In genomic region chr1:154157520-154158306, GRCh38 we compare ENCODE assay signal across 9 cellular contexts. TPM values are rescaled to one million over a fixed set of nuclear protein-coding genes. Genes with fewer than 3 reads are reported as not detected.
A peak's percentile ranks its signal among the peaks of the same experiment; 100 is the strongest.
DNase-seq lines count a peak whose midpoint lies in the region; ATAC-seq and TF ChIP-seq lines count a peak whose summit lies in the region.
"Had no signal": no experiment of that assay in that cellular context is flagged by ENCODE, and none has a peak within 500 bp of the region (broad histone marks: within the 10 kb centered on the region; RNA-seq: fewer than 3 reads in every experiment).

No MANE protein-coding gene starts in this region.

- no peaks in the 10 kb centered on the region for H3K27me3 Mint-ChIP-seq in activated T-helper 1 cell treated with anti-CD3 and anti-CD28 coated beads, Interleukin-12 subunit alpha, Interleukin-12 subunit beta, Interleukin-2, Interleukin-4 antibody, amounts not matched to agents 30 ng/mL and 10 ng/mL and 1 ng/mL, durations not matched to agents 14 hours and 24 hours and 36 hours (ENCODE audit: insufficient read depth)

- H3K27ac ChIP-seq in right lobe of liver = no peak overlapping the region
- H3K27ac ChIP-seq in WERI-Rb-1 = no peak overlapping the region

- H3K9me3 ChIP-seq in NT2/D1 (ENCODE audit: insufficient read depth, low read length) = peaks cover 22% of the 10 kb centered on the region
- no peaks in the 10 kb centered on the region for H3K9me3 ChIP-seq in right lobe of liver
- no peaks in the 10 kb centered on the region for H3K9me3 ChIP-seq in WERI-Rb-1 (ENCODE audit: severe bottlenecking)

- no peak for TF ChIP-seq POLR2A in right lobe of liver (IDR thresholded peaks at IDR 0.05)

- TF ChIP-seq CTCF in right lobe of liver (IDR thresholded peaks at IDR 0.05) = no peak
- TF ChIP-seq CTCF in WERI-Rb-1 (IDR thresholded peaks at IDR 0.05; ENCODE audit: low read depth, low read length) = no peak

- H3K4me3 ChIP-seq in NT2/D1 (ENCODE audit: insufficient read length, low read depth) (no peak overlapping the region), right lobe of liver (no peak overlapping the region), WERI-Rb-1 (ENCODE audit: low read depth, low read length) (no peak overlapping the region)

- peaks cover 5% of the 10 kb centered on the region for H3K9me3 Mint-ChIP-seq in activated T-helper 1 cell treated with anti-CD3 and anti-CD28 coated beads, Interleukin-12 subunit alpha, Interleukin-12 subunit beta, Interleukin-2, Interleukin-4 antibody, amounts not matched to agents 30 ng/mL and 10 ng/mL and 1 ng/mL, durations not matched to agents 14 hours and 24 hours and 36 hours

- H3K4me3 Mint-ChIP-seq in activated T-helper 1 cell treated with anti-CD3 and anti-CD28 coated beads, Interleukin-12 subunit alpha, Interleukin-12 subunit beta, Interleukin-2, Interleukin-4 antibody, amounts not matched to agents 30 ng/mL and 10 ng/mL and 1 ng/mL, durations not matched to agents 14 hours and 24 hours and 36 hours = peak overlapping the region; percentile 62

- H3K4me1 ChIP-seq in NT2/D1 (ENCODE audit: insufficient read depth, insufficient read length) (peaks cover 4% of the 10 kb centered on the region), right lobe of liver (peaks cover 0 to 6% (median 0%) of the 10 kb centered on the region in 4 donors)

- intact Hi-C loops in activated T-helper 1 cell treated with anti-CD3 and anti-CD28 coated beads, Interleukin-12 subunit alpha, Interleukin-12 subunit beta, Interleukin-2, Interleukin-4 antibody, amounts not matched to agents 30 ng/mL and 10 ng/mL and 1 ng/mL, durations not matched to agents 14 hours and 24 hours and 36 hours (cut with micrococcal nuclease) = loop anchor here (1.0 to 10.0 kb wide), 7 partner anchors 8 to 363 kb away; partner anchors contain the start of genes GATAD2B, RPS27 and UBAP2L
- intact Hi-C loops in right lobe of liver (cut with DNase I) = no loop called here

- ATAC-seq in GM21825 (IDR thresholded peaks at IDR 0.05; ENCODE audit: unreplicated experiment) (peak; percentile 65), right lobe of liver (peak; percentile 39 to 87 (median 67))

- 60% methylated on average over 6 of the region's 7 CpGs for WGBS in right lobe of liver (ENCODE audit: insufficient coverage, low coverage, low lambda C conversion rate, missing lambda C conversion rate)

- H3K36me3 ChIP-seq in NT2/D1 (ENCODE audit: insufficient read depth, insufficient read length, low read length) (peaks cover 72% of the 10 kb centered on the region), right lobe of liver (peaks cover 7 to 13% (median 9%) of the 10 kb centered on the region in 4 donors), WERI-Rb-1 (peaks cover 81% of the 10 kb centered on the region)

- peak overlapping the region; percentile 70 for H3K27ac Mint-ChIP-seq in activated T-helper 1 cell treated with anti-CD3 and anti-CD28 coated beads, Interleukin-12 subunit alpha, Interleukin-12 subunit beta, Interleukin-2, Interleukin-4 antibody, amounts not matched to agents 30 ng/mL and 10 ng/mL and 1 ng/mL, durations not matched to agents 14 hours and 24 hours and 36 hours

- peaks cover 64% of the 10 kb centered on the region for H3K36me3 Mint-ChIP-seq in activated T-helper 1 cell treated with anti-CD3 and anti-CD28 coated beads, Interleukin-12 subunit alpha, Interleukin-12 subunit beta, Interleukin-2, Interleukin-4 antibody, amounts not matched to agents 30 ng/mL and 10 ng/mL and 1 ng/mL, durations not matched to agents 14 hours and 24 hours and 36 hours (ENCODE audit: low read depth)

- peak overlapping the region; percentile 12 for H3K9ac ChIP-seq in NT2/D1 (ENCODE audit: insufficient read length, low read depth)

- H3K27me3 ChIP-seq in NT2/D1 (ENCODE audit: insufficient read depth, insufficient read length) (no peaks in the 10 kb centered on the region), right lobe of liver (no peaks in the 10 kb centered on the region), WERI-Rb-1 (ENCODE audit: insufficient read depth, low read depth, severe bottlenecking) (no peaks in the 10 kb centered on the region)

- peaks cover 65% of the 10 kb centered on the region for H3K4me1 Mint-ChIP-seq in activated T-helper 1 cell treated with anti-CD3 and anti-CD28 coated beads, Interleukin-12 subunit alpha, Interleukin-12 subunit beta, Interleukin-2, Interleukin-4 antibody, amounts not matched to agents 30 ng/mL and 10 ng/mL and 1 ng/mL, durations not matched to agents 14 hours and 24 hours and 36 hours (ENCODE audit: low read depth)

- DNase-seq in DMS53 treated with DMSO at 0.1 percent for 48 hours (lab: John Stamatoyannopoulos, UW; ENCODE audit: unreplicated experiment) (peak; percentile 48), NT2/D1 (ENCODE audit: low read depth, low spot score) (no peak), right lobe of liver (no peak), WERI-Rb-1 (no peak), DMS79 (lab: John Stamatoyannopoulos, UW) (no peak)
- peak; percentile 79 for DNase-seq in activated T-helper 1 cell treated with anti-CD3 and anti-CD28 coated beads, Interleukin-12 subunit alpha, Interleukin-12 subunit beta, Interleukin-2, Interleukin-4 antibody, amounts not matched to agents 30 ng/mL and 10 ng/mL and 1 ng/mL, durations not matched to agents 14 hours and 24 hours and 36 hours (ENCODE audit: low spot score)
- DNase-seq in stimulated activated CD8-positive, alpha-beta memory T cell treated with anti-CD3 and anti-CD28 coated beads, Interleukin-7, amount 100 ng/mL, for 48 hours (ENCODE audit: extremely low read depth in 1 of 2, low read depth in 1 of 2) = peak; percentile 32 to 74

RNA-seq across cellular contexts. Expression of gene NUP210L, which starts 2.8 kb away (rescaled TPM):
- 0.12 TPM in 1 of 2 replicates, not detected in the other for total RNA-seq in activated T-helper 1 cell treated with anti-CD3 and anti-CD28 coated beads, Interleukin-12 subunit alpha, Interleukin-12 subunit beta, Interleukin-2, Interleukin-4 antibody, amounts not matched to agents 30 ng/mL and 10 ng/mL and 1 ng/mL, durations not matched to agents 14 hours and 24 hours and 36 hours
- under 1 TPM in 1 of 6 experiments, not detected in 5; 0.14 TPM for total RNA-seq in right lobe of liver
- total RNA-seq: kidney epithelial cell had no signal

RNA-seq across cellular contexts. Expression of gene TPM3, which starts 34.2 kb away (rescaled TPM):
- total RNA-seq in activated T-helper 1 cell treated with anti-CD3 and anti-CD28 coated beads, Interleukin-12 subunit alpha, Interleukin-12 subunit beta, Interleukin-2, Interleukin-4 antibody, amounts not matched to agents 30 ng/mL and 10 ng/mL and 1 ng/mL, durations not matched to agents 14 hours and 24 hours and 36 hours = 665 and 668 TPM in 2 replicates
- 100 to 1,000 TPM in 3 of 6 experiments, 10 to 100 TPM in 3; 76.3 to 189 (median 120) TPM for total RNA-seq in right lobe of liver

RNA-seq across cellular contexts. Expression of gene CFAP141, which starts 48.4 kb away (rescaled TPM):
- total RNA-seq in activated T-helper 1 cell treated with anti-CD3 and anti-CD28 coated beads, Interleukin-12 subunit alpha, Interleukin-12 subunit beta, Interleukin-2, Interleukin-4 antibody, amounts not matched to agents 30 ng/mL and 10 ng/mL and 1 ng/mL, durations not matched to agents 14 hours and 24 hours and 36 hours = not detected in 2 replicates
- total RNA-seq in right lobe of liver = not detected
- total RNA-seq: kidney epithelial cell had no signal

Comparison
In these comparisons a context has a peak if more than half of its experiments do, and no peak if none do; other contexts are left out.
1. DNase-seq: peak in DMS53 treated with DMSO at 0.1 percent for 48 hours (single experiment), activated T-helper 1 cell treated with anti-CD3 and anti-CD28 coated beads, Interleukin-12 subunit alpha, Interleukin-12 subunit beta, Interleukin-2, Interleukin-4 antibody, amounts not matched to agents 30 ng/mL and 10 ng/mL and 1 ng/mL, durations not matched to agents 14 hours and 24 hours and 36 hours (single experiment) and stimulated activated CD8-positive, alpha-beta memory T cell treated with anti-CD3 and anti-CD28 coated beads, Interleukin-7, amount 100 ng/mL, for 48 hours (2 of 2); none in NT2/D1 (single experiment), right lobe of liver (0 of 3), WERI-Rb-1 (single experiment) and DMS79 (single experiment).